8 cellular contexts compared by ENCODE assay signal in genomic region chr2:87525497-87525951, GRCh38.
DNase-seq lines count a peak whose midpoint lies in the region; ATAC-seq, FAIRE-seq and TF ChIP-seq lines count a peak whose summit lies in the region.
"Not testable (repeated sequence)": the region's sequence is repeated elsewhere in the genome, so short reads cannot be mapped to it uniquely, and the experiment has no call there.

No MANE protein-coding gene starts in this region.

- not testable (repeated sequence) for H4K20me1 ChIP-seq in HepG2 (ENCODE audit: insufficient read depth, low read length)

- POLR2A ChIA-PET in CD4-positive, alpha-beta memory T cell (lab: Charles Lee; ENCODE audit: partially characterized antibody); HepG2 (lab: Yijun Ruan, JAX): not testable (repeated sequence)

- not testable (repeated sequence) for BruUV-seq in HepG2 (replicated peaks; lab: Mats Ljungman, UMichigan)

- H3K4me1 Mint-ChIP-seq in CD4-positive, alpha-beta memory T cell: peaks cover 7 to 38% (median 17%) of the 10 kb centered on the region in 4 donors
- not testable (repeated sequence) for H3K4me1 Mint-ChIP-seq in T-helper 17 cell; activated CD8-positive, alpha-beta memory T cell treated with anti-CD3 and anti-CD28 coated beads, Interleukin-2, amount 10 ng/mL, durations not matched to agents 7 days and 5 days; stimulated activated effector memory CD8-positive, alpha-beta T cell treated with anti-CD3 and anti-CD28 coated beads, Interleukin-12 subunit alpha, Interleukin-12 subunit beta, amount 100 ng/mL, for 72 hours

- not testable (repeated sequence) for H2AFZ ChIP-seq in HepG2 (ENCODE audit: low read length)

- H3K27me3 Mint-ChIP-seq in CD4-positive, alpha-beta memory T cell; T-helper 17 cell; activated CD8-positive, alpha-beta memory T cell treated with anti-CD3 and anti-CD28 coated beads, Interleukin-2, amount 10 ng/mL, durations not matched to agents 7 days and 5 days: not testable (repeated sequence)

- not testable (repeated sequence) for H3K9ac ChIP-seq in HepG2 (ENCODE audit: insufficient read depth, low read depth, low read length)

- peak; percentile 43 to 69 (median 54) for DNase-seq in CD4-positive, alpha-beta memory T cell
- DNase-seq in T-helper 17 cell: peak in 1 of 3 donors; percentile 18
- not testable (repeated sequence) for DNase-seq in activated CD8-positive, alpha-beta memory T cell treated with anti-CD3 and anti-CD28 coated beads, Interleukin-2, amount 10 ng/mL, durations not matched to agents 7 days and 5 days; HepG2 (ENCODE audit: low spot score)
- DNase-seq in activated naive CD4-positive, alpha-beta T cell treated with anti-CD3 and anti-CD28 coated beads, Interleukin-2, amount 50 U/mL, for 72 hours (ENCODE audit: low spot score in 2 of 2): peak in 1 of 2 donors; percentile 68
- peak in 1 of 2 donors; percentile 62 for DNase-seq in stimulated activated effector memory CD8-positive, alpha-beta T cell treated with anti-CD3 and anti-CD28 coated beads, Interleukin-12 subunit alpha, Interleukin-12 subunit beta, amount 100 ng/mL, for 72 hours (ENCODE audit: low spot score in 2 of 2)

- not testable (repeated sequence) for H3K4me3 ChIP-seq in CD4-positive, alpha-beta memory T cell (ENCODE audit: low read length in 2 of 2); HepG2 (replicated peaks in 1 of 3; ENCODE audit: insufficient read depth in 1 of 3, low read depth in 2 of 3, low read length in 3 of 3)

- not testable (repeated sequence) for TF ChIP-seq POLR2A in HepG2 (IDR thresholded peaks at IDR 0.05; ENCODE audit: insufficient read depth in 1 of 2, low read depth in 2 of 2, low read length in 2 of 2)

- intact Hi-C loops in CD4-positive, alpha-beta memory T cell (cut with micrococcal nuclease); HepG2 (cut with micrococcal nuclease; ENCODE audit: unreplicated experiment): not testable (repeated sequence)

- H3K4me1 ChIP-seq in CD4-positive, alpha-beta memory T cell (ENCODE audit: insufficient read depth, low read length): peaks cover 22% of the 10 kb centered on the region
- not testable (repeated sequence) for H3K4me1 ChIP-seq in HepG2 (ENCODE audit: insufficient read depth, low read length)

- CTCF ChIA-PET in CD4-positive, alpha-beta memory T cell (lab: Charles Lee; ENCODE audit: partially characterized antibody); activated CD8-positive, alpha-beta memory T cell treated with anti-CD3 and anti-CD28 coated beads, Interleukin-2, amount 10 ng/mL, durations not matched to agents 7 days and 5 days (lab: Charles Lee); HepG2 (lab: Yijun Ruan, JAX; ENCODE audit: low intra/inter-chr PET ratio, low total read pairs): not testable (repeated sequence)

- not testable (repeated sequence) for H3K79me2 ChIP-seq in HepG2 (ENCODE audit: insufficient read depth, low read length)

- not testable (repeated sequence) for TF ChIP-seq RAD21 in HepG2 (CRISPR knock-in tag; IDR thresholded peaks at IDR 0.05)

- H3K27ac ChIP-seq in CD4-positive, alpha-beta memory T cell (ENCODE audit: low read depth, low read length): peak overlapping the region; percentile 49
- H3K27ac ChIP-seq in HepG2 (ENCODE audit: extremely low read length, insufficient read depth, low read length): not testable (repeated sequence)

- not testable (repeated sequence) for H3K27me3 ChIP-seq in CD4-positive, alpha-beta memory T cell (ENCODE audit: insufficient read depth, low read length); HepG2 (ENCODE audit: control insufficient read depth in 1 of 2, insufficient read depth in 2 of 2, low read length in 2 of 2)

- not testable (repeated sequence) for H3K9me3 Mint-ChIP-seq in CD4-positive, alpha-beta memory T cell; activated CD8-positive, alpha-beta memory T cell treated with anti-CD3 and anti-CD28 coated beads, Interleukin-2, amount 10 ng/mL, durations not matched to agents 7 days and 5 days (ENCODE audit: low read depth); activated naive CD4-positive, alpha-beta T cell treated with anti-CD3 and anti-CD28 coated beads, Interleukin-2, amount 50 U/mL, for 72 hours; stimulated activated effector memory CD8-positive, alpha-beta T cell treated with anti-CD3 and anti-CD28 coated beads, Interleukin-12 subunit alpha, Interleukin-12 subunit beta, amount 100 ng/mL, for 72 hours

- WGBS in HepG2 (ENCODE audit: low lambda C conversion rate): 83% methylated on average over 1 of the region's 5 CpGs

- H3K36me3 ChIP-seq in CD4-positive, alpha-beta memory T cell (ENCODE audit: insufficient read depth, low read length); HepG2 (replicated peaks in 1 of 2; ENCODE audit: control insufficient read depth in 1 of 2, insufficient read depth in 2 of 2, low read length in 2 of 2): not testable (repeated sequence)

- peak; percentile 53 for FAIRE-seq in HepG2 (lab: Jason Lieb, UNC)

- peak overlapping the region in 1 of 8 donors; percentile 21 for H3K4me3 Mint-ChIP-seq in CD4-positive, alpha-beta memory T cell
- H3K4me3 Mint-ChIP-seq in T-helper 17 cell; activated CD8-positive, alpha-beta memory T cell treated with anti-CD3 and anti-CD28 coated beads, Interleukin-2, amount 10 ng/mL, durations not matched to agents 7 days and 5 days; stimulated activated effector memory CD8-positive, alpha-beta T cell treated with anti-CD3 and anti-CD28 coated beads, Interleukin-12 subunit alpha, Interleukin-12 subunit beta, amount 100 ng/mL, for 72 hours: not testable (repeated sequence)

- H3K9me3 ChIP-seq in CD4-positive, alpha-beta memory T cell (ENCODE audit: control insufficient read depth in 1 of 2, low read length in 2 of 2); T-helper 17 cell (ENCODE audit: control insufficient read depth, low read length, poor library complexity, severe bottlenecking); HepG2 (ENCODE audit: low read length): not testable (repeated sequence)

- H3K4me2 ChIP-seq in HepG2 (ENCODE audit: low read depth, low read length): not testable (repeated sequence)

- ATAC-seq in GM19023 (IDR thresholded peaks at IDR 0.05; ENCODE audit: unreplicated experiment): peak; percentile 57
- peak; percentile 60 for ATAC-seq in HG02763 (IDR thresholded peaks at IDR 0.05; ENCODE audit: unreplicated experiment)
- peak; percentile 83 for ATAC-seq in T-helper 17 cell
- ATAC-seq in activated CD8-positive, alpha-beta memory T cell treated with anti-CD3 and anti-CD28 coated beads, Interleukin-2, amount 10 ng/mL, durations not matched to agents 7 days and 5 days: peak; percentile 69
- ATAC-seq in activated naive CD4-positive, alpha-beta T cell treated with anti-CD3 and anti-CD28 coated beads, Interleukin-2, amount 50 U/mL, for 72 hours: peak; percentile 69 to 70
- ATAC-seq in HepG2: not testable (repeated sequence)
- peak; percentile 75 for ATAC-seq in stimulated activated effector memory CD8-positive, alpha-beta T cell treated with anti-CD3 and anti-CD28 coated beads, Interleukin-12 subunit alpha, Interleukin-12 subunit beta, amount 100 ng/mL, for 72 hours

- in situ Hi-C loops in HepG2 (cut with HindIII; ENCODE audit: extremely low pct_ligation_motif_present, low pct_unique_long_range_greater_than_20kb): not testable (repeated sequence)

- not testable (repeated sequence) for TF ChIP-seq EP300 in HepG2 (IDR thresholded peaks at IDR 0.05; ENCODE audit: low read depth in 2 of 2, low read length in 2 of 2); HepG2 (CRISPR knock-in tag; IDR thresholded peaks at IDR 0.05; ENCODE audit: borderline replicate concordance)

- H3K27ac Mint-ChIP-seq in CD4-positive, alpha-beta memory T cell: peak overlapping the region in 4 of 7 donors; percentile 44 to 95 (median 72)
- peak overlapping the region; percentile 27 for H3K27ac Mint-ChIP-seq in T-helper 17 cell
- H3K27ac Mint-ChIP-seq in activated CD8-positive, alpha-beta memory T cell treated with anti-CD3 and anti-CD28 coated beads, Interleukin-2, amount 10 ng/mL, durations not matched to agents 7 days and 5 days; stimulated activated effector memory CD8-positive, alpha-beta T cell treated with anti-CD3 and anti-CD28 coated beads, Interleukin-12 subunit alpha, Interleukin-12 subunit beta, amount 100 ng/mL, for 72 hours: not testable (repeated sequence)
- H3K27ac Mint-ChIP-seq in activated naive CD4-positive, alpha-beta T cell treated with anti-CD3 and anti-CD28 coated beads, Interleukin-2, amount 50 U/mL, for 72 hours: peak overlapping the region in 1 of 2 donors; percentile 87

- not testable (repeated sequence) for TF ChIP-seq CTCF in HepG2 (CRISPR knock-in tag; IDR thresholded peaks at IDR 0.05)

- H3K36me3 Mint-ChIP-seq in CD4-positive, alpha-beta memory T cell; T-helper 17 cell (ENCODE audit: low read depth); activated CD8-positive, alpha-beta memory T cell treated with anti-CD3 and anti-CD28 coated beads, Interleukin-2, amount 10 ng/mL, durations not matched to agents 7 days and 5 days; activated naive CD4-positive, alpha-beta T cell treated with anti-CD3 and anti-CD28 coated beads, Interleukin-2, amount 50 U/mL, for 72 hours; stimulated activated effector memory CD8-positive, alpha-beta T cell treated with anti-CD3 and anti-CD28 coated beads, Interleukin-12 subunit alpha, Interleukin-12 subunit beta, amount 100 ng/mL, for 72 hours: not testable (repeated sequence)
